ENCODE assay signal across 1 cellular context in the genomic region with DNA sequence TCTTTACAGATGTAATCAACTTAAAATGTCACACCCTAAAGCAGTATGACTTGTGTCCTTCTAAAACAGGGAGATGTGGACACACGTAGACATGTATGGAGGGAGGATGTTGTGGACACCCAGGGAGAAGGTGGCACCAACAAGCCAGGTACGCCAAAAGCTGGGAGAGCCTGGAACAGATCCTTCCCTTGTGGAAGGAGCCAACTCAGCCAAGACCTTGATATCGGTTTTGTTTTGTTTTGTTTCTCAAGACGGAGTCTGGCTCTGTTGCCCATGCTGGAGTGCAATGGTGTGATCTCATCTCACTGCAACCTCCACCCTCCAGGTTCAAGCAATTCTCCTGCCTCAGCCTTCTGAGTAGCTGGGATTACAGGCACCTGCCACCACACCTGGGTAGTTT.
TF ChIP-seq lines count a peak whose summit lies in the region.

No MANE protein-coding gene starts in this region.

TF ChIP-seq in HCT116, 20 proteins besides CTCF, POLR2A, EP300 and RAD21 (continued from another document):
- TF ChIP-seq SRF (IDR thresholded peaks at IDR 0.05; ENCODE audit: low read depth) (no peak), SP1 (IDR thresholded peaks at IDR 0.05; ENCODE audit: low read depth) (no peak), REST (IDR thresholded peaks at IDR 0.05; ENCODE audit: low read depth) (no peak), ZFX (IDR thresholded peaks at IDR 0.05) (no peak), MAX (IDR thresholded peaks at IDR 0.05) (no peak)
- TF ChIP-seq, protein P1, sequence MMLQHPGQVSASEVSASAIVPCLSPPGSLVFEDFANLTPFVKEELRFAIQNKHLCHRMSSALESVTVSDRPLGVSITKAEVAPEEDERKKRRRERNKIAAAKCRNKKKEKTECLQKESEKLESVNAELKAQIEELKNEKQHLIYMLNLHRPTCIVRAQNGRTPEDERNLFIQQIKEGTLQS (IDR thresholded peaks at IDR 0.05), result no peak
